In the genomic region with DNA sequence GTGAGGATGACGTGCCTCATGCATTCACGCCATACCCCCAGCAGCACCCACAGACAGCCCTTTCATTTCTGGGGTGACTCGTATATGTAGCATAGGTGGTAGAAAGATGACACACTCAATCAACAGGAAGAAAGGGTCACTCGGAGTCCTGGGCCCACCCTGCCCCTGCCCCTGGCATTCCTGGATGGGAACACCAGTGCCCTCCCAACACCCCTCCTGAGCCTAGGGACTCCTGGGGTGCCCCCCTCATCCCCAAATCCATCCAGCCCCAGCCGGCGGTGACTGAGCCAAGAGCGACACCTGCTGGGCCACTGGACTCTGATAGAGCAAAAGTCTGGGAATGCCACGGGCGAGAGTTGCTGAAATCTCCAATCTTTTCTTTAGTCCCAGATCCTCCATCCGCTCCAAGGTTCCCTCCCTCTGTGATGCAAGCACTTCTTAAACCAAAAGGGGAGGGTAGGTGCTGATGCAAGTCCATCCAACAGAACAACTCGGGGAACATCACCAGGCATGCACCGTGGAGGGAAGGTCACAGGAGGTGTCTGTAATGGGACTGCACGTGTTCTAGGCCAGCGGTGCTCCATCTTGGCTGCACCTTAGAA, we compare ENCODE assay signal across 8 cellular contexts.
A peak's percentile ranks its signal among the peaks of the same experiment; 100 is the strongest.
DNase-seq lines count a peak whose midpoint lies in the region; ATAC-seq and TF ChIP-seq lines count a peak whose summit lies in the region.

No MANE protein-coding gene starts in this region.

- peak; percentile 14 for DNase-seq in AG09319 (ENCODE audit: extremely low read depth, low read depth)
- DNase-seq in HEK293T (ENCODE audit: extremely low spot score): peak; percentile 52
- DNase-seq in activated CD8-positive, alpha-beta memory T cell treated with anti-CD3 and anti-CD28 coated beads, Interleukin-2, amount 50 U/mL, for 4 hours: peak; percentile 26
- DNase-seq in foreskin fibroblast: peak; percentile 27 to 69
- peak in 47 of 56 donors; percentile 4 to 75 (median 31) for DNase-seq in nucleus accumbens (lab: John Stamatoyannopoulos, UW)
- no peak for DNase-seq in NCI-H774 (lab: John Stamatoyannopoulos, UW)

- POLR2A ChIA-PET in HEK293T (lab: Yijun Ruan, JAX): no interaction called here

- ATAC-seq in GM18870 (IDR thresholded peaks at IDR 0.05; ENCODE audit: unreplicated experiment): no peak
- no peak for ATAC-seq in HG03196 (IDR thresholded peaks at IDR 0.05; ENCODE audit: unreplicated experiment)

- CTCF ChIA-PET in HEK293T (lab: Yijun Ruan, JAX): interaction anchor here (0.6 to 2.7 kb wide), 8 partner anchors 10 to 353 kb away, joined by 3 to 17 read pairs (median 6); partner anchors contain the start of gene ISG20

- peak; percentile 78 for TF ChIP-seq CTCF in AG09319 (IDR thresholded peaks at IDR 0.05; ENCODE audit: low read depth, low read length)
- peak; percentile 64 for TF ChIP-seq CTCF in foreskin fibroblast (IDR thresholded peaks at IDR 0.05; ENCODE audit: low read depth, low read length)

- H3K4me3 ChIP-seq in foreskin fibroblast (ENCODE audit: low read depth in 1 of 2, low read length in 2 of 2): no peak overlapping the region

TF ChIP-seq in HEK293T, 16 proteins besides CTCF, POLR2A, EP300 and RAD21:
- TF ChIP-seq CTBP1 (IDR thresholded peaks at IDR 0.05; ENCODE audit: borderline replicate concordance) (no peak), NFRKB (IDR thresholded peaks at IDR 0.05) (no peak), LEF1 (IDR thresholded peaks at IDR 0.05; ENCODE audit: borderline replicate concordance) (no peak), BHLHE40 (IDR thresholded peaks at IDR 0.05; ENCODE audit: borderline replicate concordance) (no peak), ELF4 (IDR thresholded peaks at IDR 0.05) (no peak), ARNT (IDR thresholded peaks at IDR 0.05) (no peak), FOXM1 (IDR thresholded peaks at IDR 0.05; ENCODE audit: borderline replicate concordance) (no peak), SUZ12 (IDR thresholded peaks at IDR 0.05) (no peak), FOXK2 (IDR thresholded peaks at IDR 0.05) (no peak), SP1 (IDR thresholded peaks at IDR 0.05) (no peak)
- TF ChIP-seq, protein P1, sequence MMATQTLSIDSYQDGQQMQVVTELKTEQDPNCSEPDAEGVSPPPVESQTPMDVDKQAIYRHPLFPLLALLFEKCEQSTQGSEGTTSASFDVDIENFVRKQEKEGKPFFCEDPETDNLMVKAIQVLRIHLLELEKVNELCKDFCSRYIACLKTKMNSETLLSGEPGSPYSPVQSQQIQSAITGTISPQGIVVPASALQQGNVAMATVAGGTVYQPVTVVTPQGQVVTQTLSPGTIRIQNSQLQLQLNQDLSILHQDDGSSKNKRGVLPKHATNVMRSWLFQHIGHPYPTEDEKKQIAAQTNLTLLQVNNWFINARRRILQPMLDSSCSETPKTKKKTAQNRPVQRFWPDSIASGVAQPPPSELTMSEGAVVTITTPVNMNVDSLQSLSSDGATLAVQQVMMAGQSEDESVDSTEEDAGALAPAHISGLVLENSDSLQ (IDR thresholded peaks at IDR 0.05): no peak
